Comparison of ENCODE assay signal across 8 cellular contexts in the genomic region with DNA sequence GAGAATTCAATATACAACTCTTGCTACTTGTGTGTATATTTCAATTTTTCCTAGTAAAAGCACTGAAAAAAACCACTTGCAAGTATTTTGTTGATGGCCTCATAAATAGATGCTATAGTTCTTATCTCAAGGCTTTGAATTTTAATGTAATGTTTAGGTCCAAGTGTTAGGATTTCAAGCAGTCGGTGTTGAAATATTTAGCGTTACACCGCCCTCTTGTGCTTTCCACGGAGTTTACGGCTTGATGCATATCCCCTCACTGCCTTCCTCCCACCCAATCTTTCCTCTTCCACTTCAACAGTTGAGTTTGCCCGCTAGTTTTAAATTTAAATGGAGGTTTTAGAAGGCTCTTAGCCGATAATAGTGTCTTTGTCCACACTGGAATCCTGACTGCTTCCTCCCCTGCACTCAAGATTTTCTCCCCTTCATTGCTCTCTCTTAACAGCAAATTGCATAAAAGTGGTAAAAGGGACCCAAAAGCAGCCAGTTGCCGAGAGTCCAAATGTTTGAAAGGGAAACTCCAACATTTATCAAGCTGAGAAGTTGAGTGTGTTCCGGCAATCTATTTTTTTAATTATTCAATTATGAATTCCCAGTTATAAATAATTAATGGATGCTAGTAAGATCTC. TPM values are rescaled to one million over a fixed set of nuclear protein-coding genes. Genes with fewer than 3 reads are reported as not detected.
DNase-seq lines count a peak whose midpoint lies in the region; ATAC-seq and TF ChIP-seq lines count a peak whose summit lies in the region.

No MANE protein-coding gene starts in this region.

- ATAC-seq in GM18858 (IDR thresholded peaks at IDR 0.05; ENCODE audit: unreplicated experiment) = no peak
- ATAC-seq in HG02763 (IDR thresholded peaks at IDR 0.05; ENCODE audit: unreplicated experiment) = no peak

- H3K36me3 Mint-ChIP-seq in neural crest cell (ENCODE audit: low read depth) = no peaks in the 10 kb centered on the region
- no peaks in the 10 kb centered on the region for H3K36me3 Mint-ChIP-seq in activated T-helper 1 cell treated with anti-CD3 and anti-CD28 coated beads, Interleukin-12 subunit alpha, Interleukin-12 subunit beta, Interleukin-2, Interleukin-4 antibody, amounts not matched to agents 30 ng/mL and 10 ng/mL and 1 ng/mL, durations not matched to agents 14 hours and 24 hours and 36 hours (ENCODE audit: low read depth)

- peaks cover 14% of the 10 kb centered on the region for H3K4me1 Mint-ChIP-seq in neural crest cell
- no peaks in the 10 kb centered on the region for H3K4me1 Mint-ChIP-seq in activated T-helper 1 cell treated with anti-CD3 and anti-CD28 coated beads, Interleukin-12 subunit alpha, Interleukin-12 subunit beta, Interleukin-2, Interleukin-4 antibody, amounts not matched to agents 30 ng/mL and 10 ng/mL and 1 ng/mL, durations not matched to agents 14 hours and 24 hours and 36 hours (ENCODE audit: low read depth)

- no peaks in the 10 kb centered on the region for H3K9me3 Mint-ChIP-seq in neural crest cell
- H3K9me3 Mint-ChIP-seq in activated T-helper 1 cell treated with anti-CD3 and anti-CD28 coated beads, Interleukin-12 subunit alpha, Interleukin-12 subunit beta, Interleukin-2, Interleukin-4 antibody, amounts not matched to agents 30 ng/mL and 10 ng/mL and 1 ng/mL, durations not matched to agents 14 hours and 24 hours and 36 hours = no peaks in the 10 kb centered on the region

- H3K27ac Mint-ChIP-seq in neural crest cell (ENCODE audit: unreplicated experiment) = no peak overlapping the region
- H3K27ac Mint-ChIP-seq in activated T-helper 1 cell treated with anti-CD3 and anti-CD28 coated beads, Interleukin-12 subunit alpha, Interleukin-12 subunit beta, Interleukin-2, Interleukin-4 antibody, amounts not matched to agents 30 ng/mL and 10 ng/mL and 1 ng/mL, durations not matched to agents 14 hours and 24 hours and 36 hours = no peak overlapping the region

- no peaks in the 10 kb centered on the region for H3K9me3 ChIP-seq in right atrium auricular region

- H3K4me3 ChIP-seq in right atrium auricular region (no peak overlapping the region), brain microvascular endothelial cell (ENCODE audit: low read depth, low read length) (no peak overlapping the region)

- H3K27me3 ChIP-seq in right atrium auricular region = no peaks in the 10 kb centered on the region
- peaks cover 20% of the 10 kb centered on the region for H3K27me3 ChIP-seq in brain microvascular endothelial cell (replicated peaks)

- TF ChIP-seq CTCF in right atrium auricular region (IDR thresholded peaks at IDR 0.05) (peak; percentile 25 to 52), brain microvascular endothelial cell (IDR thresholded peaks at IDR 0.05; ENCODE audit: low read depth, low read length, missing control alignments) (peak; percentile 67), neural crest cell (conservative IDR thresholded peaks at IDR 0.05) (peak; percentile 67)

- in situ Hi-C loops in brain microvascular endothelial cell (cut with HindIII; ENCODE audit: low pct_ligation_motif_present, low sequenced_read_pairs) = no loop called here

- H3K27ac ChIP-seq in right atrium auricular region = no peak overlapping the region
- H3K27ac ChIP-seq in brain microvascular endothelial cell = no peak overlapping the region

- H3K27me3 Mint-ChIP-seq in neural crest cell (ENCODE audit: low read depth) = peaks cover 71% of the 10 kb centered on the region
- H3K27me3 Mint-ChIP-seq in activated T-helper 1 cell treated with anti-CD3 and anti-CD28 coated beads, Interleukin-12 subunit alpha, Interleukin-12 subunit beta, Interleukin-2, Interleukin-4 antibody, amounts not matched to agents 30 ng/mL and 10 ng/mL and 1 ng/mL, durations not matched to agents 14 hours and 24 hours and 36 hours (ENCODE audit: insufficient read depth) = peaks cover 45% of the 10 kb centered on the region

- intact Hi-C loops in cardiac septum (cut with DNase I) = no loop called here
- intact Hi-C loops in activated T-helper 1 cell treated with anti-CD3 and anti-CD28 coated beads, Interleukin-12 subunit alpha, Interleukin-12 subunit beta, Interleukin-2, Interleukin-4 antibody, amounts not matched to agents 30 ng/mL and 10 ng/mL and 1 ng/mL, durations not matched to agents 14 hours and 24 hours and 36 hours (cut with micrococcal nuclease) = loop anchor here (10.0 kb wide), 1 partner anchor 183 kb away; no protein-coding TSS in a partner anchor

- no peak for DNase-seq in right atrium auricular region (ENCODE audit: low spot score)
- DNase-seq in cardiac septum (ENCODE audit: low spot score) = no peak
- DNase-seq in NCI-H1930 (lab: John Stamatoyannopoulos, UW) = peak; percentile 52 to 57
- peak; percentile 20 for DNase-seq in brain microvascular endothelial cell
- DNase-seq in neural crest cell (ENCODE audit: low read depth, low spot score) = peak; percentile 34
- DNase-seq in activated T-helper 1 cell treated with anti-CD3 and anti-CD28 coated beads, Interleukin-12 subunit alpha, Interleukin-12 subunit beta, Interleukin-2, Interleukin-4 antibody, amounts not matched to agents 30 ng/mL and 10 ng/mL and 1 ng/mL, durations not matched to agents 14 hours and 24 hours and 36 hours (ENCODE audit: low spot score) = no peak

- H3K4me3 Mint-ChIP-seq in neural crest cell = no peak overlapping the region
- H3K4me3 Mint-ChIP-seq in activated T-helper 1 cell treated with anti-CD3 and anti-CD28 coated beads, Interleukin-12 subunit alpha, Interleukin-12 subunit beta, Interleukin-2, Interleukin-4 antibody, amounts not matched to agents 30 ng/mL and 10 ng/mL and 1 ng/mL, durations not matched to agents 14 hours and 24 hours and 36 hours = no peak overlapping the region

- H3K36me3 ChIP-seq in right atrium auricular region = no peaks in the 10 kb centered on the region
- no peaks in the 10 kb centered on the region for H3K36me3 ChIP-seq in brain microvascular endothelial cell (replicated peaks)

- H3K4me1 ChIP-seq in right atrium auricular region = peaks cover 0 to 3% of the 10 kb centered on the region in 2 donors

RNA-seq across cellular contexts. Expression of a gene that starts 25.9 kb away (rescaled TPM):
- total RNA-seq in right atrium auricular region (10 to 100 TPM; 19.5 to 20.8 TPM), cardiac septum (20.1 TPM), neural crest cell (17.0 and 17.8 TPM in 2 replicates)
- 40.8 and 43.9 TPM in 2 replicates for total RNA-seq in activated T-helper 1 cell treated with anti-CD3 and anti-CD28 coated beads, Interleukin-12 subunit alpha, Interleukin-12 subunit beta, Interleukin-2, Interleukin-4 antibody, amounts not matched to agents 30 ng/mL and 10 ng/mL and 1 ng/mL, durations not matched to agents 14 hours and 24 hours and 36 hours

RNA-seq across cellular contexts. Expression of a gene that starts 49.9 kb away (rescaled TPM):
- total RNA-seq in right atrium auricular region (10 to 100 TPM in 1 of 2 donors, 1 to 10 TPM in 1; 7.9 to 11.9 TPM), cardiac septum (9.7 TPM), neural crest cell (22.8 and 26.1 TPM in 2 replicates)
- 43.7 and 45.5 TPM in 2 replicates for total RNA-seq in activated T-helper 1 cell treated with anti-CD3 and anti-CD28 coated beads, Interleukin-12 subunit alpha, Interleukin-12 subunit beta, Interleukin-2, Interleukin-4 antibody, amounts not matched to agents 30 ng/mL and 10 ng/mL and 1 ng/mL, durations not matched to agents 14 hours and 24 hours and 36 hours

Comparison
In these comparisons a context has a peak if more than half of its experiments do, and no peak if none do; other contexts are left out.
1. DNase-seq: peak in NCI-H1930 (2 of 2), brain microvascular endothelial cell (single experiment) and neural crest cell (single experiment); none in right atrium auricular region (single experiment), cardiac septum (single experiment) and activated T-helper 1 cell treated with anti-CD3 and anti-CD28 coated beads, Interleukin-12 subunit alpha, Interleukin-12 subunit beta, Interleukin-2, Interleukin-4 antibody, amounts not matched to agents 30 ng/mL and 10 ng/mL and 1 ng/mL, durations not matched to agents 14 hours and 24 hours and 36 hours (single experiment).
2. Peak in every context shown above with its lines, with median percentiles within 50 percentile points of each other: CTCF ChIP-seq.